ENCODE assay signal across 28 cellular contexts in the genomic region with DNA sequence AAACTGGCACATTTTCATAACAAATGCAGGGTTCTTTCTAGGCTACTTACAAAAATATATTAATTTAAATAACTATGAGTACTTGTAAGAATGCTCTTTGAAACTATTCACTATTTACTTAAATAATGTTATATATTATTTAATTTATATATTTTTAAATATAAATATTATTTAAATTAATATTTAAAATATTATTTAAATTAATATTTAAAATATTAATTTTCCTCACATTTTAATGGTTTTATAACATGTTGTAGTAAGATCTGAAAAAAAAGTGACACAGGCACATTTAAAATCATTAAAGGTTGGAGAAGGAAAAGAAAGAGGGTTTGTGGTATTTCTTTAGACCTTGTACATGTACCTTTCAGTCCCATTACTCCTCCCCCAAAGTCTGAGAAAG.
"Had no signal": no experiment of that assay in that cellular context is flagged by ENCODE, and none has a peak within 500 bp of the region (broad histone marks: within the 10 kb centered on the region; RNA-seq: fewer than 3 reads in every experiment).

No MANE protein-coding gene starts in this region.

- H3K4me1 Mint-ChIP-seq: mesothelial cell of epicardium; naive B cell; natural killer cell; nephron progenitor cell; stimulated activated effector memory CD8-positive, alpha-beta T cell treated with anti-CD3 and anti-CD28 coated beads, Interleukin-12 subunit alpha, Interleukin-12 subunit beta, amount 100 ng/mL, for 72 hours had no signal

- ATAC-seq: left colon; left lung; lower lobe of right lung; natural killer cell; right lobe of liver; stimulated activated effector memory CD8-positive, alpha-beta T cell treated with anti-CD3 and anti-CD28 coated beads, Interleukin-12 subunit alpha, Interleukin-12 subunit beta, amount 100 ng/mL, for 72 hours; upper lobe of right lung had no signal

- H3K9me3 ChIP-seq: neutrophil, right lobe of liver, thoracic aorta, upper lobe of right lung had no signal

- H3K4me1 ChIP-seq: left lung, lower lobe of right lung, neural progenitor cell, right atrium auricular region, right lobe of liver, suprapubic skin, tibial artery, upper lobe of right lung had no signal

- H3K36me3 ChIP-seq: right atrium auricular region, thoracic aorta had no signal

- H3K27ac Mint-ChIP-seq: mesothelial cell of epicardium; naive B cell; natural killer cell; nephron progenitor cell; neural progenitor cell; progenitor cell of endocrine pancreas; stimulated activated effector memory CD8-positive, alpha-beta T cell treated with anti-CD3 and anti-CD28 coated beads, Interleukin-12 subunit alpha, Interleukin-12 subunit beta, amount 100 ng/mL, for 72 hours; stimulated activated naive CD8-positive, alpha-beta T cell treated with anti-CD3 and anti-CD28 coated beads, Interleukin-15, Interleukin-2, amounts not matched to agents 100 ng/mL and 50 ng/mL, for 24 hours had no signal

- H3K4me3 ChIP-seq: left lung, lower lobe of right lung, neural progenitor cell, right atrium auricular region, right lobe of liver, suprapubic skin, thoracic aorta, tibial artery, upper lobe of right lung had no signal

- DNase-seq: hippocampal formation; left colon; left lung; lower lobe of right lung; mesendoderm; naive B cell; natural killer cell; nephron progenitor cell; occipital lobe; right lobe of liver; stimulated activated CD4-positive, alpha-beta T cell treated with anti-CD3 and anti-CD28 coated beads, Interleukin-12 subunit alpha, Interleukin-12 subunit beta, amount 100 ng/mL, for 4 hours; stimulated activated CD4-positive, alpha-beta T cell treated with anti-CD3 and anti-CD28 coated beads, Interleukin-15, amount 100 ng/mL, for 24 hours; stimulated activated CD4-positive, alpha-beta T cell treated with anti-CD3 and anti-CD28 coated beads, Interleukin-4, amount 100 ng/mL, for 24 hours; stimulated activated naive CD4-positive, alpha-beta T cell; tibial artery; trophoblast cell; upper lobe of right lung had no signal

- H3K27me3 Mint-ChIP-seq: naive B cell; progenitor cell of endocrine pancreas; stimulated activated naive CD8-positive, alpha-beta T cell treated with anti-CD3 and anti-CD28 coated beads, Interleukin-15, Interleukin-2, amounts not matched to agents 100 ng/mL and 50 ng/mL, for 24 hours had no signal

- H3K27me3 ChIP-seq: left lung, neural progenitor cell, neutrophil, right atrium auricular region, right lobe of liver, suprapubic skin, tibial artery, upper lobe of right lung had no signal

- H3K4me3 Mint-ChIP-seq: mesothelial cell of epicardium; naive B cell; natural killer cell; nephron progenitor cell; neural progenitor cell; stimulated activated effector memory CD8-positive, alpha-beta T cell treated with anti-CD3 and anti-CD28 coated beads, Interleukin-12 subunit alpha, Interleukin-12 subunit beta, amount 100 ng/mL, for 72 hours; stimulated activated naive CD8-positive, alpha-beta T cell treated with anti-CD3 and anti-CD28 coated beads, Interleukin-15, Interleukin-2, amounts not matched to agents 100 ng/mL and 50 ng/mL, for 24 hours had no signal

- FAIRE-seq: keratinocyte, urothelium cell line had no signal

- H3K27ac ChIP-seq: left lung, lower lobe of right lung, neural progenitor cell, neutrophil, right atrium auricular region, right lobe of liver, suprapubic skin, thoracic aorta, tibial artery, upper lobe of right lung had no signal
